Comparison of ENCODE assay signal across 1 cellular context in genomic region chr22:39429186-39429585, GRCh38.
TF ChIP-seq lines count a peak whose summit lies in the region.

No MANE protein-coding gene starts in this region.

TF ChIP-seq in IMR-90, 13 proteins besides CTCF, POLR2A, EP300 and RAD21:
- TF ChIP-seq CHD1 (IDR thresholded peaks at IDR 0.05; ENCODE audit: low read depth, low read length): no peak
- TF ChIP-seq BHLHE40 (IDR thresholded peaks at IDR 0.05; ENCODE audit: low read depth, low read length): no peak
- no peak for TF ChIP-seq USF2 (IDR thresholded peaks at IDR 0.05; ENCODE audit: low read depth, low read length)
- TF ChIP-seq CEBPB (IDR thresholded peaks at IDR 0.05; ENCODE audit: low read depth, low read length): no peak
- no peak for TF ChIP-seq MAFK (IDR thresholded peaks at IDR 0.05; ENCODE audit: low read depth, low read length)
- no peak for TF ChIP-seq RCOR1 (IDR thresholded peaks at IDR 0.05; ENCODE audit: insufficient replicate concordance, low read length)
- TF ChIP-seq ELK1 (IDR thresholded peaks at IDR 0.05; ENCODE audit: borderline replicate concordance, low read depth, low read length): no peak
- TF ChIP-seq MAZ (IDR thresholded peaks at IDR 0.05; ENCODE audit: borderline replicate concordance, low read depth, low read length): no peak
- no peak for TF ChIP-seq FOS (IDR thresholded peaks at IDR 0.05; ENCODE audit: low read depth, low read length)
